9 cellular contexts compared by ENCODE assay signal in the genomic region with DNA sequence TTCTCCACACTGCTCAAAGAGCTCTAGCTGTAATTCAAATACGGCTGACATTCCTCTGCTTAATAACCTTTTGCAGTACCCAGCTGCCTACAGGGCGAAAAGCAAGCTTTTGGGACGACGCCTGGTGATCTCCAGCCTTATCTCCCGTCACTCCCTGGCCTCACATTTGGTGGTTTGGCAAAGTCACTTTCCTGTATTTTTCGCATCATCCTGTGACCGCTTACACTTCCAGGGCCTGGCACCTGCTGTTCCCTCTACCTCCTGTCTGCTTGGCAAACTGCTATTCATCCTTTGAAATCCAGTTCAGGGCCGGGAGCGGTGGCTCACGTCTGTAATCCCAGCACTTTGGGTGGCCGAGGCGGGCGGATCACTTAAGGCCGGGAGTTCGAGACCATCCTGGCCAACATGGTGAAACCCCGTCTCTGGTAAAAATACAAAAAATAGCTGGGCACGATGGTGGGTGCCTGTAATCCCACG. TPM values are rescaled to one million over a fixed set of nuclear protein-coding genes. Genes with fewer than 3 reads are reported as not detected.
DNase-seq lines count a peak whose midpoint lies in the region; ATAC-seq and TF ChIP-seq lines count a peak whose summit lies in the region.
"Had no signal": no experiment of that assay in that cellular context is flagged by ENCODE, and none has a peak within 500 bp of the region (broad histone marks: within the 10 kb centered on the region; RNA-seq: fewer than 3 reads in every experiment).

No MANE protein-coding gene starts in this region.

- DNase-seq in Calu3 (no peak), OCI-M1 (lab: John Stamatoyannopoulos, UW) (peak; percentile 57), endodermal cell (peak; percentile 64), NCI-H2081 (lab: John Stamatoyannopoulos, UW) (no peak)
- no peak for DNase-seq in natural killer cell treated with Interleukin-12 subunit alpha and Interleukin-12 subunit beta and Interleukin-15 and Interleukin-18, amount 100 ng/mL, for 72 hours (ENCODE audit: low spot score)

- H3K4me1 Mint-ChIP-seq in Calu3 (ENCODE audit: low read depth, unreplicated experiment) (no peaks in the 10 kb centered on the region), endodermal cell (peaks cover 3% of the 10 kb centered on the region)
- H3K4me1 Mint-ChIP-seq in natural killer cell treated with Interleukin-12 subunit alpha and Interleukin-12 subunit beta and Interleukin-15 and Interleukin-18, amount 100 ng/mL, for 72 hours (ENCODE audit: low read depth in 2 of 2), result peaks cover 7% of the 10 kb centered on the region in 2 donors

- H3K4me3 ChIP-seq in endodermal cell (ENCODE audit: low read length), result peak overlapping the region; percentile 87

- 48 to 57% methylated on average over 17 to 18 of the region's 18 CpGs for WGBS in endodermal cell (ENCODE audit: insufficient coverage in 1 of 2, insufficient read length in 1 of 2), 2 experiments

- no peaks in the 10 kb centered on the region for H3K27me3 Mint-ChIP-seq in Calu3 (ENCODE audit: unreplicated experiment)
- peaks cover 30% of the 10 kb centered on the region for H3K27me3 Mint-ChIP-seq in endodermal cell (ENCODE audit: insufficient read depth)
- peaks cover 0 to 4% of the 10 kb centered on the region in 2 donors for H3K27me3 Mint-ChIP-seq in natural killer cell treated with Interleukin-12 subunit alpha and Interleukin-12 subunit beta and Interleukin-15 and Interleukin-18, amount 100 ng/mL, for 72 hours

- no peak overlapping the region for H3K27ac ChIP-seq in endodermal cell (ENCODE audit: low read depth, low read length)

- intact Hi-C loops in Calu3 (cut with micrococcal nuclease; ENCODE audit: unreplicated experiment), result no loop called here

- H3K9me3 Mint-ChIP-seq in Calu3 (ENCODE audit: low read depth, unreplicated experiment) (no peaks in the 10 kb centered on the region), endodermal cell (no peaks in the 10 kb centered on the region)
- H3K9me3 Mint-ChIP-seq in natural killer cell treated with Interleukin-12 subunit alpha and Interleukin-12 subunit beta and Interleukin-15 and Interleukin-18, amount 100 ng/mL, for 72 hours, result no peaks in the 10 kb centered on the region

- H3K9ac ChIP-seq in endodermal cell (ENCODE audit: extremely low read depth, low read length, poor library complexity, severe bottlenecking), result peak overlapping the region; percentile 22

- no peak for ATAC-seq in natural killer cell treated with Interleukin-12 subunit alpha and Interleukin-12 subunit beta and Interleukin-15 and Interleukin-18, amount 100 ng/mL, for 72 hours
- ATAC-seq in GM21526 (IDR thresholded peaks at IDR 0.05; ENCODE audit: low FRiP score, unreplicated experiment) (no peak), HG02642 (IDR thresholded peaks at IDR 0.05; ENCODE audit: poor library complexity, unreplicated experiment) (no peak), HG02884 (IDR thresholded peaks at IDR 0.05; ENCODE audit: unreplicated experiment) (no peak)

- H3K36me3 Mint-ChIP-seq in Calu3 (ENCODE audit: insufficient read depth, unreplicated experiment) (peaks cover 16% of the 10 kb centered on the region), endodermal cell (ENCODE audit: low read depth) (no peaks in the 10 kb centered on the region)
- no peaks in the 10 kb centered on the region for H3K36me3 Mint-ChIP-seq in natural killer cell treated with Interleukin-12 subunit alpha and Interleukin-12 subunit beta and Interleukin-15 and Interleukin-18, amount 100 ng/mL, for 72 hours

- no TSS peak for BruUV-seq in Calu3 (replicated peaks; lab: Mats Ljungman, UMichigan)

- no peaks in the 10 kb centered on the region for H3K4me1 ChIP-seq in endodermal cell (ENCODE audit: control insufficient read depth, insufficient read depth, low read length)

- H3K27me3 ChIP-seq in endodermal cell (ENCODE audit: control insufficient read depth, insufficient read depth, low read length, poor library complexity, severe bottlenecking), result no peaks in the 10 kb centered on the region

- CTCF ChIA-PET in Calu3 (lab: Charles Lee), result interaction anchor here (0.5 to 0.7 kb wide), 2 partner anchors 84 to 152 kb away, joined by 3 to 5 read pairs; no protein-coding TSS in a partner anchor

- H3K4me3 Mint-ChIP-seq in Calu3 (ENCODE audit: low read depth, unreplicated experiment) (peak overlapping the region; percentile 75), endodermal cell (peak overlapping the region; percentile 81)
- H3K4me3 Mint-ChIP-seq in natural killer cell treated with Interleukin-12 subunit alpha and Interleukin-12 subunit beta and Interleukin-15 and Interleukin-18, amount 100 ng/mL, for 72 hours, result peak overlapping the region; percentile 85

- H3K36me3 ChIP-seq in endodermal cell (ENCODE audit: control insufficient read depth, insufficient read depth, low read length), result no peaks in the 10 kb centered on the region

- TF ChIP-seq CTCF in Calu3 (IDR thresholded peaks at IDR 0.05; ENCODE audit: unreplicated experiment) (no peak), endodermal cell (conservative IDR thresholded peaks at IDR 0.05) (no peak)

- H3K27ac Mint-ChIP-seq in Calu3 (ENCODE audit: unreplicated experiment), result no peak overlapping the region
- peak overlapping the region; percentile 75 for H3K27ac Mint-ChIP-seq in endodermal cell
- H3K27ac Mint-ChIP-seq in natural killer cell treated with Interleukin-12 subunit alpha and Interleukin-12 subunit beta and Interleukin-15 and Interleukin-18, amount 100 ng/mL, for 72 hours, result peak overlapping the region; percentile 68 to 95

- H3K9me3 ChIP-seq in endodermal cell (ENCODE audit: control insufficient read depth, low read length), result no peaks in the 10 kb centered on the region

RNA-seq across cellular contexts. Expression of gene BHLHA9, which starts 2.7 kb away (rescaled TPM):
- not detected in 2 replicates for total RNA-seq in Calu3 (2022)
- total RNA-seq in endodermal cell, result under 1 TPM in 1 of 2 donors, not detected in 1; 0.62 TPM
- not detected for polyA plus RNA-seq in endodermal cell (2013, experiment 1 of 2)
- not detected for polyA plus RNA-seq in endodermal cell (2013, experiment 2 of 2)
- total RNA-seq in natural killer cell treated with Interleukin-12 subunit alpha and Interleukin-12 subunit beta and Interleukin-15 and Interleukin-18, amount 100 ng/mL, for 72 hours, result not detected
- total RNA-seq: HT1080 had no signal

RNA-seq across cellular contexts. Expression of gene TRARG1, which starts 12.0 kb away (rescaled TPM):
- total RNA-seq in Calu3 (2022), result not detected in 2 replicates
- not detected for total RNA-seq in endodermal cell
- polyA plus RNA-seq in endodermal cell (2013, experiment 1 of 2), result 0.32 TPM
- polyA plus RNA-seq in endodermal cell (2013, experiment 2 of 2), result 0.33 TPM
- not detected for total RNA-seq in natural killer cell treated with Interleukin-12 subunit alpha and Interleukin-12 subunit beta and Interleukin-15 and Interleukin-18, amount 100 ng/mL, for 72 hours
- total RNA-seq: HT1080 had no signal

Comparison
In these comparisons a context has a peak if more than half of its experiments do, and no peak if none do; other contexts are left out.
1. DNase-seq: peak in OCI-M1 (single experiment) and endodermal cell (single experiment); none in Calu3 (single experiment), natural killer cell treated with Interleukin-12 subunit alpha and Interleukin-12 subunit beta and Interleukin-15 and Interleukin-18, amount 100 ng/mL, for 72 hours (single experiment) and NCI-H2081 (0 of 2).
2. Peak in every context shown above with its lines, with median percentiles within 50 percentile points of each other: H3K4me3 Mint-ChIP-seq.